ENCODE assay signal across 8 cellular contexts in the genomic region with DNA sequence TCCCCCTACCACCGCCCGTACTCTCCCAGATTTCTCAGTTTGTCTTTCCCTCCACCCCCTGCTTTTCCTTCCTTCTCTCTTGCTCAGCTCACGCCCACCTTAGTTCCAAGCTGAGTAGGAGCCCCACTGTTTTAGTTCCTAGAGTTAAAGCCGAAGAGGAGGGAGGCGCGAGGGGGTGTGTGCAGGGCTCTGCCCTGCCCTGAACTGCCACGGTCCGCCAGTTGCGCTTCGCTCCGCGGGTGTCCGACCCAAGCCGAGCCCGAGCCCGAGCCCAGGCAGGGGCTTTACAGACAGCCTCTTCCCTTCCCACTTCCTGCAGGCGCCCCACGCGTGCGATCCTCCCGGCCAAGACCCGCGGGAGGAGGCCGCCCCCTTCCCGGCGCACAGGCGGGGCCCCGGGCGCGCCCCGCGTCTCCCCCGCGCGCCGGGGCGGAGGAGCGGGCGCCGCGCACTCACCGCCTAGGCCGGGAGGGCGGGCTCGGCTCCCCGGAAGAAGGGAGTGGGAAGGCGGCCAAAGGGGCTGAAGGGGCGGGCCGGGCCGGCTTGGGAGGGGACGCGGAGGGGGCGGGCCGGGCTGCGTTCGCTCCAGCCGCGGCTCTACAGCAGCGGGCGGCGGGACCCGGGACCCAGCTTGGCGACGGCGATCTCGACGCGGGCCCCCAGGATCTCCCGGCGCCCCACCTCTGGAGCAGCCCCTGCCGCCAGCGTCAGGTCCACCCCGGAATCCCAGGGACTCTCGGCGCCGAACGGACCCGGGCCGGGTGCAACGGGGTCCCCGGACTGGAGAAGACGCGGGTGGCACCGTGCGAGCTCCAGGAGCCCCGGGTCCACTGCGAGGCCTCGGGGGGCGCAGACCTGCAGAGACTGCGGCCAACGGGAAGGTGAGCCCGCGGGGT. TPM values are rescaled to one million over a fixed set of nuclear protein-coding genes. Genes with fewer than 3 reads are reported as not detected.
DNase-seq lines count a peak whose midpoint lies in the region; ATAC-seq, FAIRE-seq and TF ChIP-seq lines count a peak whose summit lies in the region.

A gene with protein sequence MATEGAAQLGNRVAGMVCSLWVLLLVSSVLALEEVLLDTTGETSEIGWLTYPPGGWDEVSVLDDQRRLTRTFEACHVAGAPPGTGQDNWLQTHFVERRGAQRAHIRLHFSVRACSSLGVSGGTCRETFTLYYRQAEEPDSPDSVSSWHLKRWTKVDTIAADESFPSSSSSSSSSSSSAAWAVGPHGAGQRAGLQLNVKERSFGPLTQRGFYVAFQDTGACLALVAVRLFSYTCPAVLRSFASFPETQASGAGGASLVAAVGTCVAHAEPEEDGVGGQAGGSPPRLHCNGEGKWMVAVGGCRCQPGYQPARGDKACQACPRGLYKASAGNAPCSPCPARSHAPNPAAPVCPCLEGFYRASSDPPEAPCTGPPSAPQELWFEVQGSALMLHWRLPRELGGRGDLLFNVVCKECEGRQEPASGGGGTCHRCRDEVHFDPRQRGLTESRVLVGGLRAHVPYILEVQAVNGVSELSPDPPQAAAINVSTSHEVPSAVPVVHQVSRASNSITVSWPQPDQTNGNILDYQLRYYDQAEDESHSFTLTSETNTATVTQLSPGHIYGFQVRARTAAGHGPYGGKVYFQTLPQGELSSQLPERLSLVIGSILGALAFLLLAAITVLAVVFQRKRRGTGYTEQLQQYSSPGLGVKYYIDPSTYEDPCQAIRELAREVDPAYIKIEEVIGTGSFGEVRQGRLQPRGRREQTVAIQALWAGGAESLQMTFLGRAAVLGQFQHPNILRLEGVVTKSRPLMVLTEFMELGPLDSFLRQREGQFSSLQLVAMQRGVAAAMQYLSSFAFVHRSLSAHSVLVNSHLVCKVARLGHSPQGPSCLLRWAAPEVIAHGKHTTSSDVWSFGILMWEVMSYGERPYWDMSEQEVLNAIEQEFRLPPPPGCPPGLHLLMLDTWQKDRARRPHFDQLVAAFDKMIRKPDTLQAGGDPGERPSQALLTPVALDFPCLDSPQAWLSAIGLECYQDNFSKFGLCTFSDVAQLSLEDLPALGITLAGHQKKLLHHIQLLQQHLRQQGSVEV (plus strand): TSS at position 572 of the 896 bp plus-strand sequence. CDS start 8,152 bp downstream, outside the sequence.

- POLR2A ChIA-PET in SK-N-SH (lab: Yijun Ruan, JAX), result interaction anchor here (1.7 kb wide), 1 partner anchor 18 kb away, joined by 3 read pairs; no protein-coding TSS in a partner anchor

- DNase-seq in HK-2 (ENCODE audit: unreplicated experiment), result peak; percentile 58
- DNase-seq in SK-N-SH, result peak; percentile 89
- DNase-seq in adipocyte (ENCODE audit: low read depth), result peak; percentile 93
- DNase-seq in heart left ventricle, result peak; percentile 81 to 89 (median 86)
- peak in 6 of 10 donors; percentile 54 to 94 (median 86) for DNase-seq in posterior cingulate gyrus
- peak; percentile 82 for DNase-seq in urothelium cell line (ENCODE audit: low spot score)

- CTCF ChIA-PET in SK-N-SH (lab: Yijun Ruan, JAX), result interaction anchor here (0.6 to 7.8 kb wide), 38 partner anchors 9 to 521 kb away, joined by 3 to 154 read pairs (median 4); a partner anchor contains a TSS

- no peaks in the 10 kb centered on the region for H3K9me2 ChIP-seq in SK-N-SH

- H3K9ac ChIP-seq in SK-N-SH, result peak within 1 kb of the TSS; percentile 60
- peak within 1 kb of the TSS; percentile 86 for H3K9ac ChIP-seq in adipocyte (ENCODE audit: low read length)

- H3K4me1 ChIP-seq in SK-N-SH (ENCODE audit: control insufficient read depth in 1 of 2, insufficient read depth in 2 of 2, low read depth in 1 of 2, low read length in 1 of 2), result peaks cover 0 to 14% of the 10 kb centered on the region in 2 experiments; a peak in 1 of 4 replicates
- H3K4me1 ChIP-seq in adipocyte (ENCODE audit: control insufficient read depth, insufficient read depth, low read length), result peaks cover 20% of the 10 kb centered on the region
- peaks cover 0 to 28% (median 9%) of the 10 kb centered on the region in 12 donors for H3K4me1 ChIP-seq in heart left ventricle

- no peak for FAIRE-seq in urothelium cell line (lab: Jason Lieb, UNC)

- no peak for TF ChIP-seq POLR2A in heart left ventricle (IDR thresholded peaks at IDR 0.05)

- peak; percentile 59 for ATAC-seq in GM19463 (IDR thresholded peaks at IDR 0.05; ENCODE audit: unreplicated experiment)
- peak; percentile 57 to 89 (median 78) for ATAC-seq in heart left ventricle

- H3K4me3 ChIP-seq in SK-N-SH (ENCODE audit: low read depth in 2 of 2, low read length in 1 of 2) (peak within 1 kb of the TSS; percentile 61 to 89), adipocyte (ENCODE audit: low read length) (peak within 1 kb of the TSS; percentile 92), heart left ventricle (peak within 1 kb of the TSS; percentile 39 to 86 (median 68))

- peak within 1 kb of the TSS; percentile 29; the same call in 1 of the 2 replicates for H3K27ac ChIP-seq in C4-2B
- H3K27ac ChIP-seq in SK-N-SH (ENCODE audit: low read depth in 2 of 2, low read length in 1 of 2), result no peak within 1 kb of the TSS; a peak in 1 of 4 replicates
- peak within 1 kb of the TSS in 11 of 12 donors; percentile 12 to 69 (median 43) for H3K27ac ChIP-seq in heart left ventricle

- 2% methylated on average over 23 of the region's 93 CpGs for WGBS in SK-N-SH (ENCODE audit: low lambda C conversion rate)
- 0 to 1% (median 1%) methylated on average over 17 to 93 of the region's 93 CpGs for WGBS in heart left ventricle, 4 donors

- TF ChIP-seq CTCF in C4-2B (conservative IDR thresholded peaks at IDR 0.05) (no peak), SK-N-SH (IDR thresholded peaks at IDR 0.05) (no peak), heart left ventricle (IDR thresholded peaks at IDR 0.05) (no peak)

- H3K36me3 ChIP-seq in SK-N-SH (replicated peaks in 1 of 2; ENCODE audit: control insufficient read depth in 1 of 2, insufficient read depth in 2 of 2, low read length in 1 of 2) (no peaks in the 10 kb centered on the region), adipocyte (ENCODE audit: control insufficient read depth, insufficient read depth, low read length, severe bottlenecking) (no peaks in the 10 kb centered on the region), heart left ventricle (no peaks in the 10 kb centered on the region)

- H3K79me2 ChIP-seq in SK-N-SH (ENCODE audit: insufficient read depth), result no peaks in the 10 kb centered on the region

- TF ChIP-seq RAD21 in SK-N-SH (IDR thresholded peaks at IDR 0.05; ENCODE audit: low read length), result no peak

- H3K9me3 ChIP-seq in SK-N-SH (no peaks in the 10 kb centered on the region), adipocyte (ENCODE audit: control insufficient read depth, low read length) (no peaks in the 10 kb centered on the region), heart left ventricle (no peaks in the 10 kb centered on the region)

- intact Hi-C loops in heart left ventricle (cut with DNase I) (loop anchor here (1.0 to 10.0 kb wide), 10 partner anchors 12 to 363 kb away; no protein-coding TSS in a partner anchor), posterior cingulate gyrus (cut with DNase I) (loop anchor here (1.0 to 2.0 kb wide), 2 partner anchors 148 to 361 kb away; no protein-coding TSS in a partner anchor)

- peak within 1 kb of the TSS; percentile 98 for H2AFZ ChIP-seq in SK-N-SH (ENCODE audit: low read depth)

- H3F3A ChIP-seq in SK-N-SH (replicated peaks; ENCODE audit: insufficient read depth), result no peaks in the 10 kb centered on the region

- peak within 1 kb of the TSS; percentile 94 for H3K4me2 ChIP-seq in SK-N-SH

- H3K27me3 ChIP-seq in SK-N-SH (ENCODE audit: insufficient read depth) (peaks cover 34% of the 10 kb centered on the region; the same call in 1 of the 2 replicates), adipocyte (replicated peaks; ENCODE audit: control insufficient read depth, insufficient read depth, low read length) (peaks cover 18% of the 10 kb centered on the region), heart left ventricle (peaks cover 0 to 10% (median 0%) of the 10 kb centered on the region in 9 donors)

- no peak for TF ChIP-seq EP300 in SK-N-SH (IDR thresholded peaks at IDR 0.05; ENCODE audit: borderline replicate concordance in 1 of 2, low read depth in 1 of 2, low read length in 1 of 2)

- no peaks in the 10 kb centered on the region for H4K20me1 ChIP-seq in SK-N-SH (ENCODE audit: insufficient read depth)

TF ChIP-seq in SK-N-SH, 30 proteins besides CTCF, POLR2A, EP300 and RAD21:
- TF ChIP-seq SIN3A (IDR thresholded peaks at IDR 0.05; ENCODE audit: borderline replicate concordance, low read depth, low read length), result peak; percentile 16; the same call in 1 of the 2 replicates
- TF ChIP-seq, protein P1, sequence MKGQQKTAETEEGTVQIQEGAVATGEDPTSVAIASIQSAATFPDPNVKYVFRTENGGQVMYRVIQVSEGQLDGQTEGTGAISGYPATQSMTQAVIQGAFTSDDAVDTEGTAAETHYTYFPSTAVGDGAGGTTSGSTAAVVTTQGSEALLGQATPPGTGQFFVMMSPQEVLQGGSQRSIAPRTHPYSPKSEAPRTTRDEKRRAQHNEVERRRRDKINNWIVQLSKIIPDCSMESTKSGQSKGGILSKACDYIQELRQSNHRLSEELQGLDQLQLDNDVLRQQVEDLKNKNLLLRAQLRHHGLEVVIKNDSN (IDR thresholded peaks at IDR 0.05; ENCODE audit: borderline replicate concordance, low read depth), result no peak
- peak; percentile 39 for TF ChIP-seq NFIC (IDR thresholded peaks at IDR 0.05; ENCODE audit: borderline replicate concordance)
- no peak for TF ChIP-seq JUND (IDR thresholded peaks at IDR 0.05)
- TF ChIP-seq MXI1 (IDR thresholded peaks at IDR 0.05; ENCODE audit: low read depth, low read length), result peak; percentile 41; the same call in 1 of the 2 replicates
TF ChIP-seq in SK-N-SH: peak in this region for 3.

RNA-seq across cellular contexts. Expression of the gene that starts here (rescaled TPM):
- polyA plus RNA-seq in SK-N-SH (2012; rRNA removed) (1.2 and 1.8 TPM in 2 replicates), heart left ventricle (1 to 10 TPM; 1.6 to 4.2 TPM)
- polyA plus RNA-seq in SK-N-SH (2012; cell fraction: cytosol; rRNA removed), result 1.1 and 1.2 TPM in 2 replicates
- 4.0 and 4.7 TPM in 2 replicates for polyA plus RNA-seq in SK-N-SH (2012; cell fraction: nucleus; rRNA removed)
- total RNA-seq in heart left ventricle, result 10 to 100 TPM in 1 of 9 donors, 1 to 10 TPM in 8; 1.5 to 20.3 (median 3.3) TPM

Comparison
In these comparisons a context has a peak if more than half of its experiments do, and no peak if none do; other contexts are left out.
1. H3K27ac ChIP-seq: peak in C4-2B (single experiment) and heart left ventricle (11 of 12); none in SK-N-SH (0 of 2).
2. Peak in every context shown above with its lines, with median percentiles within 50 percentile points of each other: DNase-seq and H3K4me3 ChIP-seq.